Comparison of ENCODE assay signal across 18 cellular contexts in the genomic region with DNA sequence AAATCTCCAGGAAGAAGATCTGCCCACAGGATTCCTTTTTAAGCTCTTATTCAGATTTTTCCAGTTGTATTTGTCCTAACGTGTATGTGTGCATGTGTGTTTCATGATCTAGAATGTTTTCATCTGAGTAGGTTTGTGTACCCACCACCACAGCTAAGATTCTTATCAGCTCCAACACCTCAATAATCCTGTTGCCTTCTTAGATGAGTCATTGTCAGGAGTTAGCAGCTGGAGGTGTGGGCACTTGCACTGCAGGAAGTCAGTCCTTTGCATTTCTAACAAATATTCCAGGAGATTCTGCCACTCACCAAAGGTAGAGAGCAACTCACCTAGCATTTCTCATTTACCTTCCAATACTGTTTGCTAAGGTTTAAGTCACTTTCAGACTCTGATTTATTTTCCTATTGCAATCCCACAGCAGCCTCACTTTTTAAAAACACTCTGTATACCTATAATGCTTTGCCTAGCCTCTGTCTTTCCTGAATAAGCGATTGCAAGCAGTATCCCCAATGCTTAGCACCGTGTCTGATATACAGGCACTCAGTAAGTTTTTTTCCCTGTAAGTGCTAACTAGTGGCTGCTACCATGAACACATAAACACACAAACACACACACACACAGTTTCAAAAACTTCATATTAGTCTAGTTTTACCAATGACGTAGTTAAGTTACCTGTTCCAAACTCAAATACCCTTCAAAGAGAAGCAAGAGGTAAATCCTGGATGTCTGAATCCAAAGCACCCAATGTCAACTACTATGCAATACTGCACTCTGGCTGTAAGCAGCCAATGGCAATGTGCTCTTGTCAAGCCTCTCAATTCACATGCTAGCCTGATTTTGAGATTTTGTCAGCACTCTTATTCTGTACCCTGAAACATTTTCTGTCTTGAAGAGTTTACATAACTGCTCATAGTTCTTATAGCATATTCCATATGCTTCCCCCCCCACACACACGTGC.
DNase-seq lines count a peak whose midpoint lies in the region; ATAC-seq and TF ChIP-seq lines count a peak whose summit lies in the region.
"Had no signal": no experiment of that assay in that cellular context is flagged by ENCODE, and none has a peak within 500 bp of the region (broad histone marks: within the 10 kb centered on the region; RNA-seq: fewer than 3 reads in every experiment).

No MANE protein-coding gene starts in this region.

- ATAC-seq in activated CD4-positive, alpha-beta T cell treated with anti-CD3 and anti-CD28 coated beads for 36 hours, result no peak
- ATAC-seq: activated naive CD8-positive, alpha-beta T cell treated with anti-CD3 and anti-CD28 coated beads, Interleukin-2, amount 50 U/mL, for 24 hours had no signal

- no peaks in the 10 kb centered on the region for H3K27me3 ChIP-seq in HUES6 (ENCODE audit: control insufficient read depth, insufficient read depth, low read length)
- H3K27me3 ChIP-seq in kidney epithelial cell (ENCODE audit: control insufficient read depth, insufficient read depth, low read length), result no peaks in the 10 kb centered on the region
- H3K27me3 ChIP-seq: ovary had no signal

- peak; percentile 41 for DNase-seq in Caki2 (ENCODE audit: low read depth)
- DNase-seq in choroid plexus epithelial cell (ENCODE audit: low read depth), result peak; percentile 7
- DNase-seq in kidney epithelial cell (ENCODE audit: low read depth), result peak; percentile 62
- no peak for DNase-seq in GDM1 (lab: John Stamatoyannopoulos, UW)
- no peak for DNase-seq in activated CD4-positive, alpha-beta T cell treated with anti-CD3 and anti-CD28 coated beads for 36 hours
- DNase-seq in activated T-cell treated with anti-CD3 and anti-CD28 coated beads for 4 hours, result no peak
- DNase-seq in stimulated activated CD4-positive, alpha-beta T cell treated with anti-CD3 and anti-CD28 coated beads, Interleukin-2, amount 100 ng/mL, for 24 hours, result no peak
- DNase-seq: activated naive CD8-positive, alpha-beta T cell treated with anti-CD3 and anti-CD28 coated beads, Interleukin-2, amount 50 U/mL, for 24 hours; activated T-cell treated with anti-CD3 and anti-CD28 coated beads, Interleukin-2, amount 50 U/mL, for 48 hours; Kasumi-1; NCI-H187; NCI-H524 treated with DMSO at 0.1 percent for 48 hours; ovary; stimulated activated CD4-positive, alpha-beta T cell treated with anti-CD3 and anti-CD28 coated beads, Interleukin-12 subunit alpha, Interleukin-12 subunit beta, amount 100 ng/mL, for 4 hours had no signal

- peaks cover 36% of the 10 kb centered on the region for H3K4me1 ChIP-seq in HUES6 (ENCODE audit: control insufficient read depth, insufficient read depth, low read length)
- H3K4me1 ChIP-seq: HAP-1 had no signal

- no peak overlapping the region for H3K4me3 Mint-ChIP-seq in activated CD4-positive, alpha-beta T cell treated with anti-CD3 and anti-CD28 coated beads for 36 hours
- H3K4me3 Mint-ChIP-seq: activated naive CD8-positive, alpha-beta T cell treated with anti-CD3 and anti-CD28 coated beads, Interleukin-2, amount 50 U/mL, for 24 hours; B cell had no signal

- no peaks in the 10 kb centered on the region for H3K4me1 Mint-ChIP-seq in activated CD4-positive, alpha-beta T cell treated with anti-CD3 and anti-CD28 coated beads for 36 hours
- H3K4me1 Mint-ChIP-seq: activated naive CD8-positive, alpha-beta T cell treated with anti-CD3 and anti-CD28 coated beads, Interleukin-2, amount 50 U/mL, for 24 hours; B cell had no signal

- no peaks in the 10 kb centered on the region for H3K36me3 Mint-ChIP-seq in activated CD4-positive, alpha-beta T cell treated with anti-CD3 and anti-CD28 coated beads for 36 hours (ENCODE audit: low read depth)

- H3K27me3 Mint-ChIP-seq in activated CD4-positive, alpha-beta T cell treated with anti-CD3 and anti-CD28 coated beads for 36 hours, result no peaks in the 10 kb centered on the region
- H3K27me3 Mint-ChIP-seq: activated naive CD8-positive, alpha-beta T cell treated with anti-CD3 and anti-CD28 coated beads, Interleukin-2, amount 50 U/mL, for 24 hours; B cell had no signal

- intact Hi-C loops in activated CD4-positive, alpha-beta T cell treated with anti-CD3 and anti-CD28 coated beads for 36 hours (cut with DNase I, micrococcal nuclease), result no loop called here

- H3K9ac ChIP-seq in HUES6 (ENCODE audit: low read length), result peak overlapping the region; percentile 51

- no peak for TF ChIP-seq CTCF in choroid plexus epithelial cell (conservative IDR thresholded peaks at IDR 0.05; ENCODE audit: low read depth, low read length)
- TF ChIP-seq CTCF in kidney epithelial cell (IDR thresholded peaks at IDR 0.05; ENCODE audit: insufficient read depth, low read length, poor library complexity, severe bottlenecking), result no peak

- POLR2A ChIA-PET in activated CD4-positive, alpha-beta T cell treated with anti-CD3 and anti-CD28 coated beads for 36 hours (lab: Charles Lee), result no interaction called here

- H3K4me3 ChIP-seq in HUES6 (ENCODE audit: low read depth, low read length) (no peak overlapping the region), choroid plexus epithelial cell (ENCODE audit: low read depth, low read length) (no peak overlapping the region), kidney epithelial cell (ENCODE audit: low read depth, low read length) (no peak overlapping the region)
- H3K4me3 ChIP-seq: coronary artery, HAP-1, ovary had no signal

- H3K27ac ChIP-seq in HUES6 (ENCODE audit: low read depth, low read length), result peak overlapping the region; percentile 56
- H3K27ac ChIP-seq: coronary artery, ovary had no signal

- no peaks in the 10 kb centered on the region for H3K9me3 Mint-ChIP-seq in activated CD4-positive, alpha-beta T cell treated with anti-CD3 and anti-CD28 coated beads for 36 hours (ENCODE audit: low read depth)

- no peaks in the 10 kb centered on the region for H3K36me3 ChIP-seq in HUES6 (ENCODE audit: control insufficient read depth, insufficient read depth, low read length)
- H3K36me3 ChIP-seq in kidney epithelial cell (ENCODE audit: control insufficient read depth, insufficient read depth, low read length), result no peaks in the 10 kb centered on the region
- H3K36me3 ChIP-seq: HAP-1, ovary had no signal

- H3K27ac Mint-ChIP-seq in activated CD4-positive, alpha-beta T cell treated with anti-CD3 and anti-CD28 coated beads for 36 hours, result no peak overlapping the region
- H3K27ac Mint-ChIP-seq: activated naive CD8-positive, alpha-beta T cell treated with anti-CD3 and anti-CD28 coated beads, Interleukin-2, amount 50 U/mL, for 24 hours; B cell had no signal

- in situ Hi-C loops in Caki2 (cut with HindIII; ENCODE audit: low pct_unique_long_range_greater_than_20kb, low sequenced_read_pairs), result no loop called here

- H3K9me3 ChIP-seq in HUES6 (ENCODE audit: control insufficient read depth, insufficient read depth, low read depth, low read length), result peaks cover 17% of the 10 kb centered on the region
- H3K9me3 ChIP-seq: HAP-1, ovary had no signal

- CTCF ChIA-PET in activated CD4-positive, alpha-beta T cell treated with anti-CD3 and anti-CD28 coated beads for 36 hours (lab: Charles Lee), result no interaction called here

Comparison
In these comparisons a context has a peak if more than half of its experiments do, and no peak if none do; other contexts are left out.
1. DNase-seq: peak in Caki2 (single experiment), choroid plexus epithelial cell (single experiment) and kidney epithelial cell (single experiment); none in GDM1 (single experiment), activated CD4-positive, alpha-beta T cell treated with anti-CD3 and anti-CD28 coated beads for 36 hours (single experiment), activated T-cell treated with anti-CD3 and anti-CD28 coated beads for 4 hours (single experiment) and stimulated activated CD4-positive, alpha-beta T cell treated with anti-CD3 and anti-CD28 coated beads, Interleukin-2, amount 100 ng/mL, for 24 hours (0 of 2).